ENCODE assay signal across 1 cellular context in genomic region chr19:15828121-15828620, GRCh38.
TF ChIP-seq lines count a peak whose summit lies in the region.

No MANE protein-coding gene starts in this region.

TF ChIP-seq in HCT116, 20 proteins besides CTCF, POLR2A, EP300 and RAD21 (continued from another document):
- TF ChIP-seq REST (IDR thresholded peaks at IDR 0.05; ENCODE audit: low read depth), result no peak
- no peak for TF ChIP-seq ATF3 (IDR thresholded peaks at IDR 0.05)
- TF ChIP-seq JUND (IDR thresholded peaks at IDR 0.05), result no peak
- TF ChIP-seq SP1 (IDR thresholded peaks at IDR 0.05; ENCODE audit: low read depth), result no peak
